ENCODE assay signal across 8 cellular contexts in the genomic region with DNA sequence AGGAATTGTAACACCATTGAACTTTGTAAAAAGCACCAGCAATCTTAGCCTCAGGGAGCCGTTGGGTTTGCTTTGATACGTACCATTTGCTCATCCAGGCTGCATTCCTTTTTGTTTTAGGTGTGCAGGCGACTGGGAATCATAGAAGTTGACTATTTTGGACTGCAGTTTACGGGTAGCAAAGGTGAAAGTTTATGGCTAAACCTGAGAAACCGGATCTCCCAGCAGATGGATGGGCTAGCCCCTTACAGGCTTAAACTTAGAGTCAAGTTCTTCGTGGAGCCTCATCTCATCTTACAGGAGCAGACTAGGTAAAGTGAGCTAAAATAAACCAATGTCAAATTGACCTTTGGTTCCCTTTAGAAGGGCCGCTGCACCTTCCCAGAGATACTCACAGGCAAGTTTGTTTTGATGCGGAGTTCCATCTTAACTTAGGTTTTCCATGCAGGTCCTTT. TPM values are rescaled to one million over a fixed set of nuclear protein-coding genes. Genes with fewer than 3 reads are reported as not detected.
DNase-seq lines count a peak whose midpoint lies in the region; ATAC-seq, FAIRE-seq and TF ChIP-seq lines count a peak whose summit lies in the region.

No MANE protein-coding gene starts in this region.

- peak overlapping the region; percentile 87 to 97 (median 93) for H3K27ac Mint-ChIP-seq in CD14-positive monocyte

- H3K9me3 ChIP-seq in HUES48 (ENCODE audit: control insufficient read depth, insufficient read depth, low read length) (no peaks in the 10 kb centered on the region), ascending aorta (no peaks in the 10 kb centered on the region), HepG2 (ENCODE audit: low read length) (no peaks in the 10 kb centered on the region), tibial artery (no peaks in the 10 kb centered on the region)

- H3K36me3 ChIP-seq in HUES48 (ENCODE audit: control insufficient read depth, insufficient read depth, low read length), result peaks cover 34% of the 10 kb centered on the region
- H3K36me3 ChIP-seq in ascending aorta, result peaks cover 0 to 10% of the 10 kb centered on the region in 2 donors
- H3K36me3 ChIP-seq in HepG2 (replicated peaks in 1 of 2; ENCODE audit: control insufficient read depth in 1 of 2, insufficient read depth in 2 of 2, low read length in 2 of 2), result no peaks in the 10 kb centered on the region
- no peaks in the 10 kb centered on the region for H3K36me3 ChIP-seq in tibial artery

- WGBS in HepG2 (ENCODE audit: low lambda C conversion rate), result 38% methylated on average over 8 of the region's 8 CpGs

- peak overlapping the region; percentile 99 for H3K4me2 ChIP-seq in HepG2 (ENCODE audit: low read depth, low read length)

- peaks cover 35% of the 10 kb centered on the region for H3K4me1 Mint-ChIP-seq in CD14-positive monocyte

- H3K27ac ChIP-seq in HUES48 (ENCODE audit: low read depth, low read length) (peak overlapping the region; percentile 17), ascending aorta (peak overlapping the region; percentile 93 to 98), HepG2 (ENCODE audit: extremely low read length, insufficient read depth, low read length) (peak overlapping the region; percentile 55), tibial artery (peak overlapping the region; percentile 95 to 98)

- TSS peak; percentile 55 for BruUV-seq in HepG2 (replicated peaks; lab: Mats Ljungman, UMichigan)

- ATAC-seq in HepG2, result no peak
- no peak for ATAC-seq in GM18519 (IDR thresholded peaks at IDR 0.05; ENCODE audit: low FRiP score, unreplicated experiment)
- ATAC-seq in HG03159 (IDR thresholded peaks at IDR 0.05; ENCODE audit: unreplicated experiment), result no peak
- no peak for ATAC-seq in activated CD4-positive, CD25-positive, alpha-beta regulatory T cell treated with anti-CD3 and anti-CD28 coated beads, Interleukin-2, amount 50 U/mL, for 24 hours

- no peaks in the 10 kb centered on the region for H4K20me1 ChIP-seq in HepG2 (ENCODE audit: insufficient read depth, low read length)

- no peaks in the 10 kb centered on the region for H3K27me3 ChIP-seq in HUES48 (ENCODE audit: control insufficient read depth, insufficient read depth, low read length)
- no peaks in the 10 kb centered on the region for H3K27me3 ChIP-seq in ascending aorta
- H3K27me3 ChIP-seq in HepG2 (ENCODE audit: control insufficient read depth in 1 of 2, insufficient read depth in 2 of 2, low read length in 2 of 2), result peaks cover 0 to 20% of the 10 kb centered on the region in 2 experiments; a peak in 2 of 5 replicates
- H3K27me3 ChIP-seq in tibial artery, result no peaks in the 10 kb centered on the region

- intact Hi-C loops in CD14-positive monocyte (cut with micrococcal nuclease) (loop anchor here in 1 of 2 donors (10.0 kb wide), 2 partner anchors 226 to 256 kb away; no protein-coding TSS in a partner anchor), ascending aorta (cut with DNase I) (loop anchor here (5.0 to 10.0 kb wide), 3 partner anchors 144 to 883 kb away; partner anchors contain the start of genes ATXN1 and JARID2), HepG2 (cut with micrococcal nuclease; ENCODE audit: unreplicated experiment) (no loop called here), tibial artery (cut with DNase I; ENCODE audit: low total_unique reads) (loop anchor here (2.0 kb wide), 1 partner anchor 74 kb away; no protein-coding TSS in a partner anchor)

- TF ChIP-seq CTCF in CD14-positive monocyte (IDR thresholded peaks at IDR 0.05), result no peak
- no peak for TF ChIP-seq CTCF in ascending aorta (IDR thresholded peaks at IDR 0.05)
- no peak for TF ChIP-seq CTCF in HepG2 (CRISPR knock-in tag; IDR thresholded peaks at IDR 0.05)
- no peak for TF ChIP-seq CTCF in tibial artery (IDR thresholded peaks at IDR 0.05)

- DNase-seq in CD14-positive monocyte (ENCODE audit: low spot score), result no peak
- DNase-seq in ascending aorta (ENCODE audit: low spot score in 2 of 2), result no peak
- no peak for DNase-seq in HepG2 (ENCODE audit: low spot score)
- no peak for DNase-seq in tibial artery

- H3K36me3 Mint-ChIP-seq in CD14-positive monocyte, result peaks cover 24 to 26% of the 10 kb centered on the region in 2 donors

- CTCF ChIA-PET in HepG2 (lab: Yijun Ruan, JAX; ENCODE audit: low intra/inter-chr PET ratio, low total read pairs), result interaction anchor here (3.0 kb wide), 1 partner anchor 439 kb away, joined by 19 read pairs; no protein-coding TSS in a partner anchor

- POLR2A ChIA-PET in HepG2 (lab: Yijun Ruan, JAX), result interaction anchor here (1.3 to 2.3 kb wide), 2 partner anchors 19 to 53 kb away, joined by 5 to 6 read pairs; no protein-coding TSS in a partner anchor

- peak overlapping the region; percentile 96 to 100 for H3K4me3 Mint-ChIP-seq in CD14-positive monocyte

- H3K27me3 Mint-ChIP-seq in CD14-positive monocyte (ENCODE audit: low read depth in 3 of 3), result peaks cover 0 to 4% (median 0%) of the 10 kb centered on the region in 3 donors

- no peak for FAIRE-seq in HepG2 (lab: Jason Lieb, UNC)

- H3K4me1 ChIP-seq in HUES48 (ENCODE audit: control insufficient read depth, insufficient read depth, low read length), result peaks cover 36% of the 10 kb centered on the region
- H3K4me1 ChIP-seq in ascending aorta, result peaks cover 6 to 32% of the 10 kb centered on the region in 2 donors
- H3K4me1 ChIP-seq in HepG2 (ENCODE audit: insufficient read depth, low read length), result peaks cover 26% of the 10 kb centered on the region
- H3K4me1 ChIP-seq in tibial artery, result peaks cover 0 to 47% (median 35%) of the 10 kb centered on the region in 4 donors

- TF ChIP-seq EP300 in HepG2 (IDR thresholded peaks at IDR 0.05; ENCODE audit: low read depth in 2 of 2, low read length in 2 of 2) (no peak), HepG2 (CRISPR knock-in tag; IDR thresholded peaks at IDR 0.05; ENCODE audit: borderline replicate concordance) (no peak)

- no peaks in the 10 kb centered on the region for H3K79me2 ChIP-seq in HepG2 (ENCODE audit: insufficient read depth, low read length)

- 0 out of 2 replicates have a peak overlapping the region, but pooled peaks have one; percentile 81 for H3K9ac ChIP-seq in HUES48 (ENCODE audit: low read depth, low read length)
- H3K9ac ChIP-seq in HepG2 (ENCODE audit: insufficient read depth, low read depth, low read length), result peak overlapping the region; percentile 85

- peak overlapping the region; percentile 90 for H3K4me3 ChIP-seq in HUES48 (ENCODE audit: low read depth, low read length)
- peak overlapping the region; percentile 94 to 96 for H3K4me3 ChIP-seq in ascending aorta
- H3K4me3 ChIP-seq in HepG2 (replicated peaks in 1 of 3; ENCODE audit: insufficient read depth in 1 of 3, low read depth in 2 of 3, low read length in 3 of 3), result peak overlapping the region; percentile 78 to 95 (median 95)
- H3K4me3 ChIP-seq in tibial artery, result peak overlapping the region; percentile 84 to 90

- no peak for TF ChIP-seq RAD21 in HepG2 (CRISPR knock-in tag; IDR thresholded peaks at IDR 0.05)

- no peak overlapping the region for H2AFZ ChIP-seq in HepG2 (ENCODE audit: low read length)

- in situ Hi-C loops in HepG2 (cut with HindIII; ENCODE audit: extremely low pct_ligation_motif_present, low pct_unique_long_range_greater_than_20kb), result no loop called here

- TF ChIP-seq POLR2A in HepG2 (IDR thresholded peaks at IDR 0.05; ENCODE audit: insufficient read depth in 1 of 2, low read depth in 2 of 2, low read length in 2 of 2), result no peak

- peaks cover 0 to 2% (median 0%) of the 10 kb centered on the region in 7 donors for H3K9me3 Mint-ChIP-seq in CD14-positive monocyte

TF ChIP-seq in HepG2, 621 proteins besides CTCF, POLR2A, EP300 and RAD21 (continues in another document):
- TF ChIP-seq, protein P1, sequence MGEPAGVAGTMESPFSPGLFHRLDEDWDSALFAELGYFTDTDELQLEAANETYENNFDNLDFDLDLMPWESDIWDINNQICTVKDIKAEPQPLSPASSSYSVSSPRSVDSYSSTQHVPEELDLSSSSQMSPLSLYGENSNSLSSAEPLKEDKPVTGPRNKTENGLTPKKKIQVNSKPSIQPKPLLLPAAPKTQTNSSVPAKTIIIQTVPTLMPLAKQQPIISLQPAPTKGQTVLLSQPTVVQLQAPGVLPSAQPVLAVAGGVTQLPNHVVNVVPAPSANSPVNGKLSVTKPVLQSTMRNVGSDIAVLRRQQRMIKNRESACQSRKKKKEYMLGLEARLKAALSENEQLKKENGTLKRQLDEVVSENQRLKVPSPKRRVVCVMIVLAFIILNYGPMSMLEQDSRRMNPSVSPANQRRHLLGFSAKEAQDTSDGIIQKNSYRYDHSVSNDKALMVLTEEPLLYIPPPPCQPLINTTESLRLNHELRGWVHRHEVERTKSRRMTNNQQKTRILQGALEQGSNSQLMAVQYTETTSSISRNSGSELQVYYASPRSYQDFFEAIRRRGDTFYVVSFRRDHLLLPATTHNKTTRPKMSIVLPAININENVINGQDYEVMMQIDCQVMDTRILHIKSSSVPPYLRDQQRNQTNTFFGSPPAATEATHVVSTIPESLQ (CRISPR knock-in tag; conservative IDR thresholded peaks at IDR 0.05), result no peak

RNA-seq across cellular contexts. Expression of gene MYLIP, which starts 1.6 kb away (rescaled TPM):
- polyA plus RNA-seq in CD14-positive monocyte (10 to 100 TPM; 19.9 to 28.0 TPM), HepG2 (2011; rRNA removed) (8.4 and 10.8 TPM in 2 replicates)
- total RNA-seq in ascending aorta (36.1 TPM), HepG2 (2016; rRNA removed; fragmentation: Illumina TruSeq; extraction: Trizol) (3.4 and 4.0 TPM in 2 replicates)
- total RNA-seq in HepG2 (2016; cell fraction: cytosol; rRNA removed; fragmentation: Illumina TruSeq; extraction: Trizol; ENCODE audit: low read depth), result 0.44 and 0.51 TPM in 2 replicates
- total RNA-seq in HepG2 (2016; cell fraction: insoluble cytoplasmic fraction; rRNA removed; fragmentation: Illumina TruSeq; extraction: Trizol), result 3.1 and 4.3 TPM in 2 replicates
- 1.4 and 2.1 TPM in 2 replicates for total RNA-seq in HepG2 (2016; cell fraction: membrane; rRNA removed; fragmentation: Illumina TruSeq; extraction: Trizol)
- total RNA-seq in HepG2 (2016; cell fraction: nucleus; rRNA removed; fragmentation: Illumina TruSeq; extraction: Trizol), result 7.4 and 7.5 TPM in 2 replicates
- 5.9 and 6.1 TPM in 2 replicates for polyA plus RNA-seq in HepG2 (2011; cell fraction: cytosol; rRNA removed)
- 11.9 and 15.8 TPM in 2 replicates for polyA plus RNA-seq in HepG2 (2011; cell fraction: nucleus; rRNA removed)
- 4.5 and 4.6 TPM in 2 replicates for polyA plus RNA-seq in HepG2 (2012)
- 0.19 and 0.22 TPM in 2 replicates for polyA plus RNA-seq in HepG2 (2016; cell fraction: cytosol; fragmentation: Illumina TruSeq; extraction: Trizol; ENCODE audit: low read depth)
- 2.5 and 2.8 TPM in 2 replicates for polyA plus RNA-seq in HepG2 (2016; cell fraction: insoluble cytoplasmic fraction; fragmentation: Illumina TruSeq; extraction: Trizol; ENCODE audit: low read depth)
- polyA plus RNA-seq in HepG2 (2016; cell fraction: membrane; fragmentation: Illumina TruSeq; extraction: Trizol; ENCODE audit: low read depth), result 0.60 and 1.1 TPM in 2 replicates
- 8.3 and 9.2 TPM in 2 replicates for polyA plus RNA-seq in HepG2 (2016; cell fraction: nucleus; fragmentation: Illumina TruSeq; extraction: Trizol; ENCODE audit: insufficient read depth, low read depth)
- polyA minus RNA-seq in HepG2 (2011; rRNA and poly(A)+ RNA removed; ENCODE audit: low replicate concordance), result 15.9 and 18.7 TPM in 2 replicates
- 4.0 and 4.7 TPM in 2 replicates for polyA minus RNA-seq in HepG2 (2011; cell fraction: cytosol; rRNA and poly(A)+ RNA removed)
- 21.9 and 26.4 TPM in 2 replicates for polyA minus RNA-seq in HepG2 (2011; cell fraction: nucleus; rRNA and poly(A)+ RNA removed)

Comparison
In these comparisons a context has a peak if more than half of its experiments do, and no peak if none do; other contexts are left out.
1. H3K27ac ChIP-seq: peak in every context shown above with its lines; median percentile 96 in tibial artery; 96 in ascending aorta; 55 in HepG2; 17 in HUES48.